In the genomic region with DNA sequence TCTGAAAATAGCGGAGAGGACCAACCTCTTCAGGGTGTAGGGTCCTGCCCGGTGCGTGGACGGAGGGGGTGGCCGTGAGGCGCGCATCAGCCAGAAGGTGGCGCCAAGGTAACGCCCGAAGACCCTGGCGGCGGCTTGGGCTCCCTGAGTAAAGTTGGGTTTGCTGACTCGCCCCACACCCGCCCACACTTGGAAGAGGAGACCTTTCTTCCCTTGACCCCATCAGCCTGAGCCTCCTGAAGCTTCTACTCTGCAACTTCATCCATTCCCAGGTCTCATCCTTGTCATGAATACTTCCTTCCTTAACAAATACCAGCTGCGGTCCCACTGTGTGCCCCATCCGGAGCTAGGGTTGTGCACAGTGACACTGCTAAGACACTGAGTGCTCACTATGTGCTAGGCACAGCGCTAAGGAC, we compare ENCODE assay signal across 8 cellular contexts. TPM values are rescaled to one million over a fixed set of nuclear protein-coding genes. Genes with fewer than 3 reads are reported as not detected.
DNase-seq lines count a peak whose midpoint lies in the region; ATAC-seq and TF ChIP-seq lines count a peak whose summit lies in the region.

No MANE protein-coding gene starts in this region.

- TF ChIP-seq CTCF in GM12872 (IDR thresholded peaks at IDR 0.05; ENCODE audit: insufficient read depth, low read depth, low read length) = peak; percentile 89
- TF ChIP-seq CTCF in LNCAP (IDR thresholded peaks at IDR 0.05) = peak; percentile 92
- TF ChIP-seq CTCF in osteocyte (IDR thresholded peaks at IDR 0.05) = peak; percentile 87
- peak; percentile 75 for TF ChIP-seq CTCF in thoracic aorta (IDR thresholded peaks at IDR 0.05)

- no peak overlapping the region for H3K4me3 Mint-ChIP-seq in activated T-helper 17 cell treated with anti-CD3 and anti-CD28 coated beads, Interleukin-2, amount 50 U/mL, for 72 hours
- no peak overlapping the region for H3K4me3 Mint-ChIP-seq in osteocyte (ENCODE audit: unreplicated experiment)

- H3K36me3 ChIP-seq in thoracic aorta = no peaks in the 10 kb centered on the region

- no peak overlapping the region for H3K27ac Mint-ChIP-seq in activated T-helper 17 cell treated with anti-CD3 and anti-CD28 coated beads, Interleukin-2, amount 50 U/mL, for 72 hours
- no peak overlapping the region for H3K27ac Mint-ChIP-seq in osteocyte (ENCODE audit: unreplicated experiment)

- DNase-seq in RPMI8226 = peak; percentile 78
- peak; percentile 24 for DNase-seq in foreskin melanocyte
- no peak for DNase-seq in osteocyte (ENCODE audit: extremely low spot score, unreplicated experiment)
- DNase-seq in thoracic aorta (ENCODE audit: low spot score) = no peak

- no peak overlapping the region for H3K27ac ChIP-seq in thoracic aorta

- H3K27me3 ChIP-seq in thoracic aorta (replicated peaks; ENCODE audit: insufficient read depth) = no peaks in the 10 kb centered on the region

- H3K36me3 Mint-ChIP-seq in activated T-helper 17 cell treated with anti-CD3 and anti-CD28 coated beads, Interleukin-2, amount 50 U/mL, for 72 hours (ENCODE audit: low read depth) = no peaks in the 10 kb centered on the region
- H3K36me3 Mint-ChIP-seq in osteocyte (ENCODE audit: unreplicated experiment) = no peaks in the 10 kb centered on the region

- H3K9me3 ChIP-seq in thoracic aorta = no peaks in the 10 kb centered on the region

- H3K9me3 Mint-ChIP-seq in activated T-helper 17 cell treated with anti-CD3 and anti-CD28 coated beads, Interleukin-2, amount 50 U/mL, for 72 hours = no peaks in the 10 kb centered on the region
- H3K9me3 Mint-ChIP-seq in osteocyte (ENCODE audit: unreplicated experiment) = no peaks in the 10 kb centered on the region

- peaks cover 0 to 27% of the 10 kb centered on the region in 2 donors for H3K4me1 ChIP-seq in thoracic aorta (ENCODE audit: control insufficient read depth in 1 of 2, low read depth in 2 of 2)

- no peak overlapping the region for H3K4me3 ChIP-seq in thoracic aorta

- peaks cover 26% of the 10 kb centered on the region for H3K27me3 Mint-ChIP-seq in activated T-helper 17 cell treated with anti-CD3 and anti-CD28 coated beads, Interleukin-2, amount 50 U/mL, for 72 hours
- H3K27me3 Mint-ChIP-seq in osteocyte (ENCODE audit: unreplicated experiment) = peaks cover 67% of the 10 kb centered on the region

- ATAC-seq in activated T-helper 17 cell treated with anti-CD3 and anti-CD28 coated beads, Interleukin-2, amount 50 U/mL, for 72 hours (replicated peaks) = peak; percentile 83
- peak; percentile 24 for ATAC-seq in thoracic aorta (ENCODE audit: insufficient number of reproducible peaks, low FRiP score, low read depth)
- ATAC-seq in GM21576 (IDR thresholded peaks at IDR 0.05; ENCODE audit: unreplicated experiment) = no peak

- no peaks in the 10 kb centered on the region for H3K4me1 Mint-ChIP-seq in activated T-helper 17 cell treated with anti-CD3 and anti-CD28 coated beads, Interleukin-2, amount 50 U/mL, for 72 hours
- H3K4me1 Mint-ChIP-seq in osteocyte (ENCODE audit: unreplicated experiment) = peaks cover 7% of the 10 kb centered on the region

RNA-seq across cellular contexts. Expression of a gene that starts 14.6 kb away (rescaled TPM):
- 1 to 10 TPM; 1.5 to 7.8 TPM for total RNA-seq in activated T-helper 17 cell treated with anti-CD3 and anti-CD28 coated beads, Interleukin-2, amount 50 U/mL, for 72 hours
- 1.6 and 2.2 TPM in 2 replicates for total RNA-seq in osteocyte
- 10 to 100 TPM; 15.9 to 33.3 TPM for total RNA-seq in thoracic aorta

RNA-seq across cellular contexts. Expression of a gene that starts 43.0 kb away (rescaled TPM):
- 10 to 100 TPM; 16.4 to 31.6 TPM for total RNA-seq in activated T-helper 17 cell treated with anti-CD3 and anti-CD28 coated beads, Interleukin-2, amount 50 U/mL, for 72 hours
- 29.8 and 39.0 TPM in 2 replicates for total RNA-seq in osteocyte
- 10 to 100 TPM; 23.7 to 28.6 TPM for total RNA-seq in thoracic aorta

Comparison
In these comparisons a context has a peak if more than half of its experiments do, and no peak if none do; other contexts are left out.
1. DNase-seq: peak in RPMI8226 (single experiment) and foreskin melanocyte (single experiment); none in osteocyte (single experiment) and thoracic aorta (single experiment).
2. Peak in every context shown above with its lines, with median percentiles within 50 percentile points of each other: CTCF ChIP-seq.